8 cellular contexts compared by ENCODE assay signal in the genomic region with DNA sequence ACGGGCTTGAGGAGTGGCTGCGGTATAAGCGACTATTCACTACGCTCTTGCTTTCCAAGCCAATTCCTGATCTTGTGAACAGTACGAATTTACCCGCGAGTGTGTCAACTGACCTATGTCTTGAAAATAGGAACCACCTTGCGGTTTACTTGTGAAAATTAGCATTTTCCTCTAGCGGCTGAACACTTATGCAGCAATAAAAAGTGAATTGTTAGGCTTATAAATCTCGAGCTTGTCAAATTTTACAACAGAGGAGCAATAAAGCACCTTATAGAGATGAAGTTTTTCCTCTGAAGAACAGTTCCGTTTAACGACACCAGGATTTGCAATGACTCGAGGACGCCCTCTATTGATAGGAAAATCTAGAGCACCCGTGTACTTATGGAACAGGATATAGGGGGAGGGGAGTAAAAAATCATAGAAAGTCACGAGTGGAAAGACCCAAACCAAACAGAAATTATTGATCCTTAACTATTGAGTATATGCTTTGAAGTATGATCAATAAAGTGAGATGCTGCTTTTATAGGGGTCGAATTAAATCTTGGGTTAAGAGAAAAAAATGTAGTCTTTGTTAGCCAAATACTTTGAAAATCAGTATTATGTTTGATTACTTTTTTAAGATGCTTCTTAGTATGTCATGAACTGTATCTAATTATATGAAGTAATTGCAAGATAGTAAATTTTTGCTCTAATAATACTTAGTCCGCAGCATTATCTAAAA. TPM values are rescaled to one million over a fixed set of nuclear protein-coding genes. Genes with fewer than 3 reads are reported as not detected.
DNase-seq lines count a peak whose midpoint lies in the region; ATAC-seq and TF ChIP-seq lines count a peak whose summit lies in the region.

No MANE protein-coding gene starts in this region.

- H3K4me3 ChIP-seq in Panc1 (ENCODE audit: low read depth in 2 of 2, low read length in 2 of 2) = peak overlapping the region; percentile 90

- peak; percentile 88 for TF ChIP-seq CTCF in Panc1 (IDR thresholded peaks at IDR 0.05)

- peak overlapping the region; percentile 89 for H3K27ac ChIP-seq in Panc1 (ENCODE audit: low read length)

- H3K9me3 ChIP-seq in Panc1 (ENCODE audit: control insufficient read depth, insufficient read depth, low read depth, low read length) = no peaks in the 10 kb centered on the region

- peaks cover 62% of the 10 kb centered on the region for H3K4me1 Mint-ChIP-seq in activated naive CD8-positive, alpha-beta T cell (ENCODE audit: low read depth)

- peak overlapping the region; percentile 0 for H3K27ac Mint-ChIP-seq in activated naive CD8-positive, alpha-beta T cell

- CTCF ChIA-PET in Panc1 (lab: Charles Lee) = interaction anchor here (0.5 to 1.6 kb wide), 3 partner anchors 25 to 615 kb away, joined by 3 to 14 read pairs (median 5); no protein-coding TSS in a partner anchor

- in situ Hi-C loops in Panc1 (cut with HindIII; ENCODE audit: low pct_unique_long_range_greater_than_20kb, low sequenced_read_pairs) = no loop called here

- intact Hi-C loops in Panc1 (cut with micrococcal nuclease; ENCODE audit: unreplicated experiment) = loop anchor here (5.0 to 10.0 kb wide), 3 partner anchors 56 to 1584 kb away; no protein-coding TSS in a partner anchor

- H3K4me3 Mint-ChIP-seq in activated naive CD8-positive, alpha-beta T cell = peak overlapping the region; percentile 96

- POLR2A ChIA-PET in Panc1 (lab: Charles Lee) = no interaction called here

- H3K36me3 ChIP-seq in Panc1 (ENCODE audit: control insufficient read depth, insufficient read depth, low read length) = no peaks in the 10 kb centered on the region

- H3K27me3 Mint-ChIP-seq in activated naive CD8-positive, alpha-beta T cell = peaks cover 11% of the 10 kb centered on the region

- no TSS peak for BruUV-seq in Panc1 (replicated peaks; lab: Mats Ljungman, UMichigan)

- ATAC-seq in Panc1 (no peak), HG03045 (IDR thresholded peaks at IDR 0.05; ENCODE audit: unreplicated experiment) (no peak)

- H3K27me3 ChIP-seq in Panc1 (ENCODE audit: control insufficient read depth, insufficient read depth, low read length) = no peaks in the 10 kb centered on the region

- H3K4me1 ChIP-seq in Panc1 (ENCODE audit: control insufficient read depth, insufficient read depth, low read length) = peaks cover 28% of the 10 kb centered on the region

- no peaks in the 10 kb centered on the region for H3K36me3 Mint-ChIP-seq in activated naive CD8-positive, alpha-beta T cell

- DNase-seq in activated gamma-delta T cell treated with Interleukin-2 at 50 U/mL for 16 hours = peak; percentile 48
- no peak for DNase-seq in activated gamma-delta T cell (lab: John Stamatoyannopoulos, UW)
- DNase-seq in Kasumi-1 (lab: John Stamatoyannopoulos, UW) = peak; percentile 89 to 91
- peak; percentile 92 for DNase-seq in Panc1 (ENCODE audit: low read depth, low spot score)
- peak; percentile 74 for DNase-seq in germinal center (ENCODE audit: low spot score)
- peak in 39 of 56 donors; percentile 3 to 78 (median 35) for DNase-seq in nucleus accumbens (lab: John Stamatoyannopoulos, UW)

- H3K9me3 Mint-ChIP-seq in activated naive CD8-positive, alpha-beta T cell (ENCODE audit: low read depth) = no peaks in the 10 kb centered on the region

RNA-seq across cellular contexts. Expression of gene RGMB, which starts 1.9 kb away (rescaled TPM):
- total RNA-seq in Panc1 (2021; ENCODE audit: unreplicated experiment) = 25.4 TPM
- 17.0 TPM for polyA plus RNA-seq in Panc1 (2012; ENCODE audit: insufficient read length)
